ENCODE assay signal across 10 cellular contexts in the genomic region with DNA sequence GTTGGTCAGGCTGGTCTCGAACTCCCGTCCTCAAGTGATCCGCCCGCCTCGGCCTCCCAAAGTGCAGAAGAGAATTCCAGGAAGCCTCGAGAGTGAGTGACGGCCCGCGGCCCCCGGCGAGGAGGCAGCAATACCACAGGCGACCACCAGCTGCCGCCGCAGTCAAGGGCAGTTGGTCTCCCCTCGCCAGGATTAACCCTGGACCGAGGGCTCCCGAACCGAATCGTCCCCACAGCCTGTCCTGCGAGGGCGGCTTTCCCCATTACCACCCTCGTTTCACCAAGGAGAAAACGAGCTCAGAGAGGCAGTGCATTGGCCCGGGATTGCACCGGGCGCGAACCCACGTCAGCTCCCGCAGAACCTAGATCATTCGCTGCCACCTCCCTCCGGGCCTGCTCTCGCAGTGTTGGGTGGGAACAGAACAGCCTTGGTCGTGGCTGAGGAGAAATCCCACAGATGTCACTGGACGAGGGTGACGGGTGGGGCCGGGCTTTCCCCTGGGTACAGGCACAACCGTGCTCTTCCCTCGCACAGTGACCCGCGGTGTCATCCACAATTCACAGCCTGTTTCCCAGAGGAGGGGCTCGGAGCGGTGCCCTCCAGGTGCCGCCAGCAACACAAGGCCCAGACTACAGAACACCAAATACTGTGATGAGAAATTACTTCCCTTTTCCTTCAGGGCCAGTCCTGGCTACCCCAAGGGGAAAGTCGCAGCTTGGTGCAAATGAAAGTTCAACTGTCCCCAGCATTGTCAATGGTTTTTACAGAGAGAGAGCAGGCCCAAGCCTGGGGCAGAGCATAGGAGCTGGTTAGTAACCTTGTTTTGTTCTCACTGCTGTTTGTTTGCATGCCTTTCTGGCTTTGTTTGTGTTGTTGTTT. TPM values are rescaled to one million over a fixed set of nuclear protein-coding genes. Genes with fewer than 3 reads are reported as not detected.
DNase-seq lines count a peak whose midpoint lies in the region; ATAC-seq and TF ChIP-seq lines count a peak whose summit lies in the region.
"Had no signal": no experiment of that assay in that cellular context is flagged by ENCODE, and none has a peak within 500 bp of the region (broad histone marks: within the 10 kb centered on the region; RNA-seq: fewer than 3 reads in every experiment).

No MANE protein-coding gene starts in this region.

- H3K4me1 Mint-ChIP-seq in CD4-positive, alpha-beta T cell (ENCODE audit: low read depth), result peaks cover 13% of the 10 kb centered on the region

- no peaks in the 10 kb centered on the region for H3K9me3 ChIP-seq in heart right ventricle
- H3K9me3 ChIP-seq in psoas muscle, result no peaks in the 10 kb centered on the region
- no peaks in the 10 kb centered on the region for H3K9me3 ChIP-seq in CD4-positive, alpha-beta T cell (ENCODE audit: control insufficient read depth, low read length)

- DNase-seq in GM10266 (ENCODE audit: extremely low spot score) (no peak), SK-N-DZ (ENCODE audit: low spot score) (peak; percentile 74), heart right ventricle (peak in 1 of 2 donors; percentile 45), psoas muscle (no peak), HCEC 1CT (no peak), NCI-H2029 treated with DMSO at 0.1 percent for 48 hours (lab: John Stamatoyannopoulos, UW) (no peak)
- DNase-seq in effector CD4-positive, alpha-beta T cell, result no peak
- DNase-seq in CD4-positive, alpha-beta T cell, result no peak
- DNase-seq: effector memory CD8-positive, alpha-beta T cell; T-cell had no signal

- no peak overlapping the region for H3K4me3 Mint-ChIP-seq in CD4-positive, alpha-beta T cell
- H3K4me3 Mint-ChIP-seq: effector memory CD8-positive, alpha-beta T cell had no signal

- no peaks in the 10 kb centered on the region for H3K9me3 Mint-ChIP-seq in CD4-positive, alpha-beta T cell
- H3K9me3 Mint-ChIP-seq: T-cell had no signal

- H3K36me3 ChIP-seq in heart right ventricle (no peaks in the 10 kb centered on the region), psoas muscle (ENCODE audit: insufficient read depth in 1 of 2, low read depth in 1 of 2) (no peaks in the 10 kb centered on the region)

- POLR2A ChIA-PET in CD4-positive, alpha-beta T cell (lab: Charles Lee), result no interaction called here

- H3K4me3 ChIP-seq in heart right ventricle (no peak overlapping the region), psoas muscle (no peak overlapping the region)

- 26 to 28% methylated on average over 44 of the region's 44 CpGs for WGBS in heart right ventricle, 2 donors
- WGBS in psoas muscle, 3 donors, result 30 to 36% (median 31%) methylated on average over 44 of the region's 44 CpGs

- H3K27me3 Mint-ChIP-seq in CD4-positive, alpha-beta T cell, result peaks cover 66% of the 10 kb centered on the region

- no peak overlapping the region for H3K27ac Mint-ChIP-seq in CD4-positive, alpha-beta T cell
- H3K27ac Mint-ChIP-seq: effector memory CD8-positive, alpha-beta T cell; T-cell had no signal

- intact Hi-C loops in heart right ventricle (cut with DNase I) (loop anchor here in 8 of 10 donors (1.0 to 10.0 kb wide), 6 partner anchors 91 to 101 kb away; a partner anchor contains a TSS), psoas muscle (cut with DNase I) (loop anchor here in 1 of 2 donors (10.0 kb wide), 1 partner anchor 101 kb away; no protein-coding TSS in a partner anchor)
- intact Hi-C loops in CD4-positive, alpha-beta T cell (cut with DNase I, micrococcal nuclease), result no loop called here

- CTCF ChIA-PET in CD4-positive, alpha-beta T cell (lab: Charles Lee), result interaction anchor here (1.6 kb wide), 1 partner anchor 122 kb away, joined by 3 read pairs; no protein-coding TSS in a partner anchor

- ATAC-seq in heart right ventricle (peak; percentile 49 to 86 (median 77)), psoas muscle (peak; percentile 49 to 80 (median 74))
- no peak for ATAC-seq in CD4-positive, alpha-beta T cell (ENCODE audit: poor library complexity)
- ATAC-seq: effector memory CD8-positive, alpha-beta T cell had no signal

- no peaks in the 10 kb centered on the region for H3K36me3 Mint-ChIP-seq in CD4-positive, alpha-beta T cell (ENCODE audit: low read depth)
- H3K36me3 Mint-ChIP-seq: T-cell had no signal

- H3K27ac ChIP-seq in heart right ventricle (no peak overlapping the region), psoas muscle (no peak overlapping the region)
- no peak overlapping the region for H3K27ac ChIP-seq in CD4-positive, alpha-beta T cell (ENCODE audit: low read depth, low read length)

- peaks cover 0 to 49% (median 34%) of the 10 kb centered on the region in 7 donors for H3K27me3 ChIP-seq in heart right ventricle
- peaks cover 0 to 32% (median 0%) of the 10 kb centered on the region in 3 donors for H3K27me3 ChIP-seq in psoas muscle (ENCODE audit: insufficient read depth in 3 of 3, low read length in 2 of 3)
- peaks cover 26% of the 10 kb centered on the region for H3K27me3 ChIP-seq in CD4-positive, alpha-beta T cell (ENCODE audit: control insufficient read depth, insufficient read depth, low read length)

- H3K4me1 ChIP-seq in heart right ventricle (peaks cover 0 to 5% (median 0%) of the 10 kb centered on the region in 9 donors), psoas muscle (no peaks in the 10 kb centered on the region)

- TF ChIP-seq CTCF in GM10266 (IDR thresholded peaks at IDR 0.05; ENCODE audit: control insufficient read depth, insufficient read depth, low read depth, missing control alignments) (peak; percentile 32), heart right ventricle (IDR thresholded peaks at IDR 0.05) (peak; percentile 42 to 72 (median 65)), psoas muscle (IDR thresholded peaks at IDR 0.05) (peak; percentile 53)
- no peak for TF ChIP-seq CTCF in CD4-positive, alpha-beta T cell (IDR thresholded peaks at IDR 0.05)

RNA-seq across cellular contexts. Expression of gene C2CD4C, which starts 24.8 kb away (rescaled TPM):
- polyA plus RNA-seq in SK-N-DZ (2014; cell fraction: cytosol; rRNA removed), result 8.0 and 11.7 TPM in 2 replicates
- 26.7 and 31.2 TPM in 2 replicates for polyA plus RNA-seq in SK-N-DZ (2014; cell fraction: nucleus; rRNA removed)
- 1 to 10 TPM in 3 of 10 donors, under 1 TPM in 7; 0.26 to 2.2 (median 0.62) TPM for total RNA-seq in heart right ventricle
- polyA plus RNA-seq in heart right ventricle, result 1 to 10 TPM; 2.1 to 2.2 TPM
- 1 to 10 TPM in 3 of 4 donors, under 1 TPM in 1; 0.67 to 1.3 (median 1.1) TPM for total RNA-seq in psoas muscle
- under 1 TPM; 0.47 to 0.97 (median 0.73) TPM for polyA plus RNA-seq in psoas muscle
- not detected for total RNA-seq in CD4-positive, alpha-beta T cell

RNA-seq across cellular contexts. Expression of gene MIER2, which starts 39.6 kb away (rescaled TPM):
- 51.4 and 59.5 TPM in 2 replicates for polyA plus RNA-seq in SK-N-DZ (2014; cell fraction: cytosol; rRNA removed)
- 42.3 and 53.4 TPM in 2 replicates for polyA plus RNA-seq in SK-N-DZ (2014; cell fraction: nucleus; rRNA removed)
- total RNA-seq in heart right ventricle, result 10 to 100 TPM; 11.1 to 34.6 (median 16.3) TPM
- polyA plus RNA-seq in heart right ventricle, result 10 to 100 TPM; 25.1 to 30.4 TPM
- 10 to 100 TPM; 19.1 to 22.2 (median 20.2) TPM for total RNA-seq in psoas muscle
- polyA plus RNA-seq in psoas muscle, result 10 to 100 TPM; 13.3 to 18.9 (median 15.8) TPM
- 10 to 100 TPM in 1 of 2 experiments, 1 to 10 TPM in 1; 9.5 to 11.5 TPM for total RNA-seq in CD4-positive, alpha-beta T cell

Comparison
In these comparisons a context has a peak if more than half of its experiments do, and no peak if none do; other contexts are left out.
1. intact Hi-C loops: an anchor here in heart right ventricle (1.0 to 10.0 kb wide); none called in CD4-positive, alpha-beta T cell.